ENCODE assay signal across 1 cellular context in the genomic region with DNA sequence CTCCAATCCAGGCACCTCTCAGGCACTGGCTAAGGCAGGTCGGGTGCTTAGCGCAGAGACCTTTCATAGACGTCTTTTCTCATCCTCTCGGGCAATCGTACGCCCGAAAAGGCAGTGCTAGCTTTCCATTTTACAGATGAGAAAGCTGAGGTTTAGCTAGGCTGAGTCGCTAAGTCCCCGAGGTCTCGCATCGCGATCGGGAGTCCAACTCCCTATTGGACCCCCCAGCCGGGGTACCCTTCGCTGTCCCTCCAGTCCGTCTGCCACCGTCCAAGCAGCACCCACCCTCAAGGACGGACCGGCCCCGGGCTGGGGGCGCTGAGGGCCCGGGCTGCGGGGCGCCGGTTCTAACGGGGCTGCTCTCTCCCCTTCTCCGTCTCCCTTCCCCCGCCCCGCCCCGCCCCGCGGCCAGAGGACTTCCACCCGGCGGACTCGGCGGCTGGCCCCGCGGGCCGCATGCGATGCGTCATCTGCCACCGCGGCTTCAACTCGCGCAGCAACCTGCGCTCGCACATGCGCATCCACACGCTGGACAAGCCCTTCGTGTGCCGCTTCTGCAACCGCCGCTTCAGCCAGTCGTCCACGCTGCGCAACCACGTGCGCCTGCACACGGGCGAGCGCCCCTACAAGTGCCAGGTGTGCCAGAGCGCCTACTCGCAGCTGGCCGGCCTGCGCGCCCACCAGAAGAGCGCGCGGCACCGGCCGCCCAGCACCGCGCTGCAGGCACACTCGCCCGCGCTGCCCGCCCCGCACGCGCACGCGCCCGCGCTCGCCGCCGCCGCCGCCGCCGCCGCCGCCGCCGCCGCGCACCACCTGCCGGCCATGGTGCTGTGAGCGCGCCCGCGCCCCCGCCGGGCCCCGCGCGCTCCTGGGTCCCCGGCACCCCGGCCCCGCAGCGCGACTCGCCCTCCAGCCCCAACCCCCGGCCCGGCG.
TF ChIP-seq lines count a peak whose summit lies in the region.

No MANE protein-coding gene starts in this region.

TF ChIP-seq in HepG2, 621 proteins besides CTCF, POLR2A, EP300 and RAD21 (continued from another document and continues in another):
- TF ChIP-seq ARID4A (CRISPR knock-in tag; IDR thresholded peaks at IDR 0.05; ENCODE audit: borderline replicate concordance) (peak; percentile 75), KDM1A (CRISPR knock-in tag; IDR thresholded peaks at IDR 0.05) (peak; percentile 70), ZNF225 (CRISPR knock-in tag; IDR thresholded peaks at IDR 0.05) (no peak), JUND (CRISPR knock-in tag; IDR thresholded peaks at IDR 0.05) (0 out of 2 replicates have a peak, but pooled peaks have one; percentile 40), ZNF784 (CRISPR knock-in tag; IDR thresholded peaks at IDR 0.05; ENCODE audit: borderline replicate concordance) (no peak), ZGPAT (CRISPR knock-in tag; IDR thresholded peaks at IDR 0.05) (peak; percentile 76; the same call in 1 of the 2 replicates), ONECUT2 (CRISPR knock-in tag; IDR thresholded peaks at IDR 0.05) (no peak), BCLAF1 (IDR thresholded peaks at IDR 0.05) (no peak), ZNF616 (CRISPR knock-in tag; IDR thresholded peaks at IDR 0.05; ENCODE audit: low read depth) (peak; percentile 88), PAWR (CRISPR knock-in tag; IDR thresholded peaks at IDR 0.05; ENCODE audit: borderline replicate concordance) (no peak), GPN1 (CRISPR knock-in tag; IDR thresholded peaks at IDR 0.05; ENCODE audit: borderline replicate concordance) (no peak), ZBTB38 (CRISPR knock-in tag; IDR thresholded peaks at IDR 0.05) (peak; percentile 59; the same call in 1 of the 2 replicates), NFYB (CRISPR knock-in tag; IDR thresholded peaks at IDR 0.05) (no peak; the same call in 1 of the 2 replicates), SNAPC5 (CRISPR knock-in tag; IDR thresholded peaks at IDR 0.05; ENCODE audit: borderline replicate concordance) (peak; percentile 95), STAT6 (CRISPR knock-in tag; IDR thresholded peaks at IDR 0.05; ENCODE audit: borderline replicate concordance) (0 out of 2 replicates have a peak, but pooled peaks have one; percentile 8)
- TF ChIP-seq, protein P1, sequence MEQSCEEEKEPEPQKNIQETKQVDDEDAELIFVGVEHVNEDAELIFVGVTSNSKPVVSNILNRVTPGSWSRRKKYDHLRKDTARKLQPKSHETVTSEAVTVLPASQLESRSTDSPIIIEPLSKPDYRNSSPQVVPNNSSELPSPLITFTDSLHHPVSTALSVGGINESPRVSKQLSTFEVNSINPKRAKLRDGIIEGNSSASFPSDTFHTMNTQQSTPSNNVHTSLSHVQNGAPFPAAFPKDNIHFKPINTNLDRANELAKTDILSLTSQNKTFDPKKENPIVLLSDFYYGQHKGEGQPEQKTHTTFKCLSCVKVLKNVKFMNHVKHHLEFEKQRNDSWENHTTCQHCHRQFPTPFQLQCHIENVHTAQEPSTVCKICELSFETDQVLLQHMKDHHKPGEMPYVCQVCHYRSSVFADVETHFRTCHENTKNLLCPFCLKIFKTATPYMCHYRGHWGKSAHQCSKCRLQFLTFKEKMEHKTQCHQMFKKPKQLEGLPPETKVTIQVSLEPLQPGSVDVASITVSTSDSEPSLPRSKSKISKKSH (CRISPR knock-in tag; IDR thresholded peaks at IDR 0.05; ENCODE audit: borderline replicate concordance): peak; percentile 90
- TF ChIP-seq, protein P2, sequence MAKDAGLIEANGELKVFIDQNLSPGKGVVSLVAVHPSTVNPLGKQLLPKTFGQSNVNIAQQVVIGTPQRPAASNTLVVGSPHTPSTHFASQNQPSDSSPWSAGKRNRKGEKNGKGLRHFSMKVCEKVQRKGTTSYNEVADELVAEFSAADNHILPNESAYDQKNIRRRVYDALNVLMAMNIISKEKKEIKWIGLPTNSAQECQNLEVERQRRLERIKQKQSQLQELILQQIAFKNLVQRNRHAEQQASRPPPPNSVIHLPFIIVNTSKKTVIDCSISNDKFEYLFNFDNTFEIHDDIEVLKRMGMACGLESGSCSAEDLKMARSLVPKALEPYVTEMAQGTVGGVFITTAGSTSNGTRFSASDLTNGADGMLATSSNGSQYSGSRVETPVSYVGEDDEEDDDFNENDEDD (CRISPR knock-in tag; IDR thresholded peaks at IDR 0.05; ENCODE audit: borderline replicate concordance): peak; percentile 89
- TF ChIP-seq, protein P3, sequence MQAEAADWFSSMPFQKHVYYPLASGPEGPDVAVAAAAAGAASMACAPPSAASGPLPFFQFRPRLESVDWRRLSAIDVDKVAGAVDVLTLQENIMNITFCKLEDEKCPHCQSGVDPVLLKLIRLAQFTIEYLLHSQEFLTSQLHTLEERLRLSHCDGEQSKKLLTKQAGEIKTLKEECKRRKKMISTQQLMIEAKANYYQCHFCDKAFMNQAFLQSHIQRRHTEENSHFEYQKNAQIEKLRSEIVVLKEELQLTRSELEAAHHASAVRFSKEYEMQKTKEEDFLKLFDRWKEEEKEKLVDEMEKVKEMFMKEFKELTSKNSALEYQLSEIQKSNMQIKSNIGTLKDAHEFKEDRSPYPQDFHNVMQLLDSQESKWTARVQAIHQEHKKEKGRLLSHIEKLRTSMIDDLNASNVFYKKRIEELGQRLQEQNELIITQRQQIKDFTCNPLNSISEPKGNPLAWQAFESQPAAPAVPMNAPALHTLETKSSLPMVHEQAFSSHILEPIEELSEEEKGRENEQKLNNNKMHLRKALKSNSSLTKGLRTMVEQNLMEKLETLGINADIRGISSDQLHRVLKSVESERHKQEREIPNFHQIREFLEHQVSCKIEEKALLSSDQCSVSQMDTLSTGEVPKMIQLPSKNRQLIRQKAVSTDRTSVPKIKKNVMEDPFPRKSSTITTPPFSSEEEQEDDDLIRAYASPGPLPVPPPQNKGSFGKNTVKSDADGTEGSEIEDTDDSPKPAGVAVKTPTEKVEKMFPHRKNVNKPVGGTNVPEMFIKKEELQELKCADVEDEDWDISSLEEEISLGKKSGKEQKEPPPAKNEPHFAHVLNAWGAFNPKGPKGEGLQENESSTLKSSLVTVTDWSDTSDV (CRISPR knock-in tag; IDR thresholded peaks at IDR 0.05): peak; percentile 84; the same call in 1 of the 2 replicates
- TF ChIP-seq, protein P4, sequence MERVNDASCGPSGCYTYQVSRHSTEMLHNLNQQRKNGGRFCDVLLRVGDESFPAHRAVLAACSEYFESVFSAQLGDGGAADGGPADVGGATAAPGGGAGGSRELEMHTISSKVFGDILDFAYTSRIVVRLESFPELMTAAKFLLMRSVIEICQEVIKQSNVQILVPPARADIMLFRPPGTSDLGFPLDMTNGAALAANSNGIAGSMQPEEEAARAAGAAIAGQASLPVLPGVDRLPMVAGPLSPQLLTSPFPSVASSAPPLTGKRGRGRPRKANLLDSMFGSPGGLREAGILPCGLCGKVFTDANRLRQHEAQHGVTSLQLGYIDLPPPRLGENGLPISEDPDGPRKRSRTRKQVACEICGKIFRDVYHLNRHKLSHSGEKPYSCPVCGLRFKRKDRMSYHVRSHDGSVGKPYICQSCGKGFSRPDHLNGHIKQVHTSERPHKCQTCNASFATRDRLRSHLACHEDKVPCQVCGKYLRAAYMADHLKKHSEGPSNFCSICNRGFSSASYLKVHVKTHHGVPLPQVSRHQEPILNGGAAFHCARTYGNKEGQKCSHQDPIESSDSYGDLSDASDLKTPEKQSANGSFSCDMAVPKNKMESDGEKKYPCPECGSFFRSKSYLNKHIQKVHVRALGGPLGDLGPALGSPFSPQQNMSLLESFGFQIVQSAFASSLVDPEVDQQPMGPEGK (CRISPR knock-in tag; IDR thresholded peaks at IDR 0.05): peak; percentile 43; the same call in 1 of the 2 replicates
- TF ChIP-seq, protein P5, sequence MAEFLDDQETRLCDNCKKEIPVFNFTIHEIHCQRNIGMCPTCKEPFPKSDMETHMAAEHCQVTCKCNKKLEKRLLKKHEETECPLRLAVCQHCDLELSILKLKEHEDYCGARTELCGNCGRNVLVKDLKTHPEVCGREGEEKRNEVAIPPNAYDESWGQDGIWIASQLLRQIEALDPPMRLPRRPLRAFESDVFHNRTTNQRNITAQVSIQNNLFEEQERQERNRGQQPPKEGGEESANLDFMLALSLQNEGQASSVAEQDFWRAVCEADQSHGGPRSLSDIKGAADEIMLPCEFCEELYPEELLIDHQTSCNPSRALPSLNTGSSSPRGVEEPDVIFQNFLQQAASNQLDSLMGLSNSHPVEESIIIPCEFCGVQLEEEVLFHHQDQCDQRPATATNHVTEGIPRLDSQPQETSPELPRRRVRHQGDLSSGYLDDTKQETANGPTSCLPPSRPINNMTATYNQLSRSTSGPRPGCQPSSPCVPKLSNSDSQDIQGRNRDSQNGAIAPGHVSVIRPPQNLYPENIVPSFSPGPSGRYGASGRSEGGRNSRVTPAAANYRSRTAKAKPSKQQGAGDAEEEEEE (CRISPR knock-in tag; IDR thresholded peaks at IDR 0.05; ENCODE audit: borderline replicate concordance): no peak
